ENCODE assay signal across 8 cellular contexts in the genomic region with DNA sequence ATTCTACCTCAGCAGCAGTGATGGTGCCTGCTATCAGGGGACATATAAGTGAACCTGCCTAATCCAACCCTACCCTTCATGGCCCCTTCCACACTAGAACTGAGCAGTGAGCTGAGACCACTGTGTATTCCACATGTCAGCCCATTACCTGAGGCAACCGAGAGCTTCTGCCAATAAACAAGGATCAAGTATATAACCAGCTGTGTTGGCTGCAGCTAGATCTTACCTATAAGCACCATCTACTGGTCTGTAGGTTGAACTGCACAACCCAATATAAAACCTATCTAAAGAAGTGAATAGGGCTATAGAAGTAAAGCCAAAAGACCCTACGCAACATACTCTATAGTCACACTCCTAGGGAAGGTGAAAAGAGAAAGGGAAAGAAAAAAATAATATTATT.
DNase-seq lines count a peak whose midpoint lies in the region; ATAC-seq and TF ChIP-seq lines count a peak whose summit lies in the region.

No MANE protein-coding gene starts in this region.

- no peaks in the 10 kb centered on the region for H4K20me1 ChIP-seq in neural progenitor cell (ENCODE audit: low read depth)

- H3K9me3 Mint-ChIP-seq in endodermal cell (peaks cover 25% of the 10 kb centered on the region), neural progenitor cell (peaks cover 30% of the 10 kb centered on the region)

- H3K27ac ChIP-seq in C4-2B (no peak overlapping the region), endodermal cell (ENCODE audit: low read depth, low read length) (no peak overlapping the region), neural progenitor cell (no peak overlapping the region)

- H3F3A ChIP-seq in neural progenitor cell (ENCODE audit: low read depth) = no peaks in the 10 kb centered on the region

- H3K27ac Mint-ChIP-seq in endodermal cell (no peak overlapping the region), neural progenitor cell (no peak overlapping the region)

- WGBS in endodermal cell (ENCODE audit: insufficient coverage in 1 of 2, insufficient read length in 1 of 2), 2 experiments = 60 to 62% methylated on average over 1 of the region's 2 CpGs

- H2AFZ ChIP-seq in neural progenitor cell (replicated peaks) = no peak overlapping the region

- H3K36me3 ChIP-seq in endodermal cell (ENCODE audit: control insufficient read depth, insufficient read depth, low read length) = no peaks in the 10 kb centered on the region
- no peaks in the 10 kb centered on the region for H3K36me3 ChIP-seq in neural progenitor cell

- H3K9me3 ChIP-seq in endodermal cell (ENCODE audit: control insufficient read depth, low read length) (peaks cover 42% of the 10 kb centered on the region), neural progenitor cell (ENCODE audit: low read depth) (no peaks in the 10 kb centered on the region)

- H3K36me3 Mint-ChIP-seq in endodermal cell (ENCODE audit: low read depth) (no peaks in the 10 kb centered on the region), neural progenitor cell (peaks cover 4% of the 10 kb centered on the region)

- DNase-seq in OCI-M1 (lab: John Stamatoyannopoulos, UW) (peak; percentile 68), endodermal cell (peak; percentile 57), neural progenitor cell (ENCODE audit: low spot score) (peak; percentile 58), NCI-H187 (lab: John Stamatoyannopoulos, UW) (no peak), C1 segment of cervical spinal cord (lab: John Stamatoyannopoulos, UW) (no peak)

- H3K27me3 Mint-ChIP-seq in endodermal cell (ENCODE audit: insufficient read depth) (peaks cover 7% of the 10 kb centered on the region), neural progenitor cell (ENCODE audit: insufficient read depth, low read depth) (peaks cover 10% of the 10 kb centered on the region)

- no peaks in the 10 kb centered on the region for H3K79me2 ChIP-seq in neural progenitor cell (ENCODE audit: low read depth)

- H3K4me1 ChIP-seq in endodermal cell (ENCODE audit: control insufficient read depth, insufficient read depth, low read length) = no peaks in the 10 kb centered on the region
- H3K4me1 ChIP-seq in neural progenitor cell = no peaks in the 10 kb centered on the region

- H3K4me3 Mint-ChIP-seq in endodermal cell (no peak overlapping the region), neural progenitor cell (no peak overlapping the region)

- H3K9ac ChIP-seq in endodermal cell (ENCODE audit: extremely low read depth, low read length, poor library complexity, severe bottlenecking) (no peak overlapping the region), neural progenitor cell (no peak overlapping the region)

- H3K4me3 ChIP-seq in endodermal cell (ENCODE audit: low read length) (no peak overlapping the region), neural progenitor cell (no peak overlapping the region)

- H3K27me3 ChIP-seq in endodermal cell (ENCODE audit: control insufficient read depth, insufficient read depth, low read length, poor library complexity, severe bottlenecking) (no peaks in the 10 kb centered on the region), neural progenitor cell (no peaks in the 10 kb centered on the region)

- H3K4me1 Mint-ChIP-seq in endodermal cell (no peaks in the 10 kb centered on the region), neural progenitor cell (no peaks in the 10 kb centered on the region)

- no peak overlapping the region for H3K4me2 ChIP-seq in neural progenitor cell

- peak; percentile 86 for TF ChIP-seq CTCF in C4-2B (conservative IDR thresholded peaks at IDR 0.05)
- TF ChIP-seq CTCF in endodermal cell (conservative IDR thresholded peaks at IDR 0.05) = peak; percentile 83
- peak; percentile 71 for TF ChIP-seq CTCF in neural progenitor cell (IDR thresholded peaks at IDR 0.05)

- ATAC-seq in GM18909 (IDR thresholded peaks at IDR 0.05; ENCODE audit: poor library complexity, unreplicated experiment) (peak; percentile 73), HG03432 (IDR thresholded peaks at IDR 0.05; ENCODE audit: unreplicated experiment) (peak; percentile 78)

Comparison
In these comparisons a context has a peak if more than half of its experiments do, and no peak if none do; other contexts are left out.
1. DNase-seq: peak in OCI-M1 (single experiment), endodermal cell (single experiment) and neural progenitor cell (single experiment); none in NCI-H187 (0 of 2) and C1 segment of cervical spinal cord (0 of 14).
2. Peak in every context shown above with its lines, with median percentiles within 50 percentile points of each other: CTCF ChIP-seq.